Comparison of ENCODE assay signal across 26 cellular contexts in genomic region chr4:73205482-73205881, GRCh38.
"Had no signal": no experiment of that assay in that cellular context is flagged by ENCODE, and none has a peak within 500 bp of the region (broad histone marks: within the 10 kb centered on the region; RNA-seq: fewer than 3 reads in every experiment).

No MANE protein-coding gene starts in this region.

- H3K4me1 ChIP-seq: testis had no signal

- FAIRE-seq: colon, kidney had no signal

- H3K4me3 ChIP-seq: dorsolateral prefrontal cortex, gastrocnemius medialis, lung, ovary, psoas muscle, skin epidermis, spleen, testis, tibial artery had no signal

- H3K27me3 Mint-ChIP-seq: naive thymus-derived CD4-positive, alpha-beta T cell; stimulated activated memory B cell treated with anti-CD40 and anti-IgM and Interleukin-4, amounts not matched to agents 10 μg/mL and 1 μg/mL and 100 μg/mL, for 72 hours; type B pancreatic cell had no signal

- DNase-seq: dorsolateral prefrontal cortex; effector CD4-positive, alpha-beta T cell; foreskin fibroblast; gastrocnemius medialis; head of caudate nucleus; kidney; mesendoderm; midbrain; naive thymus-derived CD4-positive, alpha-beta T cell; occipital lobe; ovary; posterior cingulate gyrus; psoas muscle; right cardiac atrium; spleen; stimulated activated CD4-positive, alpha-beta T cell treated with anti-CD3 and anti-CD28 coated beads, Interleukin-4, amount 100 ng/mL, for 4 hours; stimulated activated naive CD8-positive, alpha-beta T cell treated with anti-CD3 and anti-CD28 coated beads, Interleukin-15, Interleukin-2, amounts not matched to agents 100 U/mL and 50 U/mL, for 24 hours; substantia nigra; testis; tibial artery had no signal

- H3K9me3 ChIP-seq: gastrocnemius medialis, ovary, testis, tibial artery had no signal

- H3K27ac ChIP-seq: dorsolateral prefrontal cortex, ovary, psoas muscle, skin epidermis, spleen, testis, tibial artery had no signal

- H3K27ac Mint-ChIP-seq: stimulated activated memory B cell treated with anti-CD40 and anti-IgM and Interleukin-4, amounts not matched to agents 10 μg/mL and 1 μg/mL and 100 μg/mL, for 72 hours; type B pancreatic cell had no signal

- H3K27me3 ChIP-seq: dorsolateral prefrontal cortex, gastrocnemius medialis, ovary, spleen, testis, tibial artery had no signal

- ATAC-seq: left lobe of liver; naive thymus-derived CD4-positive, alpha-beta T cell; right cardiac atrium; stimulated activated memory B cell treated with anti-CD40 and anti-IgM and Interleukin-4, amounts not matched to agents 10 μg/mL and 1 μg/mL and 100 μg/mL, for 72 hours; stimulated activated naive CD8-positive, alpha-beta T cell treated with anti-CD3 and anti-CD28 coated beads, Interleukin-15, Interleukin-2, amounts not matched to agents 100 U/mL and 50 U/mL, for 24 hours had no signal

- H3K4me3 Mint-ChIP-seq: stimulated activated memory B cell treated with anti-CD40 and anti-IgM and Interleukin-4, amounts not matched to agents 10 μg/mL and 1 μg/mL and 100 μg/mL, for 72 hours; type B pancreatic cell had no signal

- H3K36me3 ChIP-seq: gastrocnemius medialis, ovary, tibial artery had no signal
